In the genomic region with DNA sequence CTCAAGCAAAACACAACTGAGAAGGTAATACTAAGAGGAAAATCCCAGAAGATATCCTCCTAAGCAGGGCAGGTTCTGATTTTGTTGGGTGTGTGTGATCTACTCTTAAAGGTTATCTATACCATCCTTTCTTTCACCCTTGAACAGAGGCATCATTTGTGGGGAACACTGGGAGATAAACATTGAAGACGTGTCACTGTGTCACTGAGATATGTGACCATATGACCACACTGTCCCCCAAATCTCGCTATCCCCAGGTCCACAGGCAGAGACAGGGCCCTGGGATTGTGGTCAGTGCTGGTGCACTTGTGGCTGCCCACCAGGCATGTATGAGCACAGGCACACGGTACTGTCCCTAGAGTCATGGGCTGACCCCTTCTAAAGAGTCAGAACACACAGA, we compare ENCODE assay signal across 26 cellular contexts. TPM values are rescaled to one million over a fixed set of nuclear protein-coding genes. Genes with fewer than 3 reads are reported as not detected.
"Had no signal": no experiment of that assay in that cellular context is flagged by ENCODE, and none has a peak within 500 bp of the region (broad histone marks: within the 10 kb centered on the region; RNA-seq: fewer than 3 reads in every experiment).

No MANE protein-coding gene starts in this region.

- H3K4me2 ChIP-seq: PC-9 had no signal

- H3K4me3 ChIP-seq: MG63, PC-9, Peyer's patch, SJCRH30 had no signal

- FAIRE-seq: HTR-8/SVneo had no signal

- DNase-seq: Karpas-422; KG1; MG63; NCI-H1092; NCI-H1436; NCI-H187; NCI-H2029; NCI-H2081 treated with DMSO at 0.1 percent for 48 hours; NCI-H2171; NCI-H226; NCI-H446; NCI-H510A; NCI-H524 treated with DMSO at 0.1 percent for 48 hours; NCI-H69; NCI-H774; NK-92 treated with Interleukin-12 subunit alpha and Interleukin-12 subunit beta, amount 100 ng/mL, for 24 hours; PC-9; Peyer's patch; SHP77 treated with DMSO at 0.1 percent for 48 hours; SJCRH30 had no signal

- H3K4me1 ChIP-seq: Peyer's patch, SJCRH30 had no signal

- H3K27me3 ChIP-seq: MG63, Peyer's patch had no signal

- H2AFZ ChIP-seq: PC-9 had no signal

- H3K9me3 ChIP-seq: MG63, Peyer's patch, SJCRH30 had no signal

- H3K36me3 ChIP-seq: MG63, Peyer's patch, SJCRH30 had no signal

- H3K27ac ChIP-seq: HL-60, PC-9, Peyer's patch, SJCRH30 had no signal

- ATAC-seq: Right ventricle myocardium inferior, SK-N-SH treated with all-trans-retinoic acid at 6 μM for 48 hours had no signal

RNA-seq across cellular contexts. Expression of a gene that starts 30.0 kb away (rescaled TPM):
- total RNA-seq: OCI-LY7, PC-9, Peyer's patch, Right ventricle myocardium inferior, RPMI7951, SJCRH30 had no signal
